26 cellular contexts compared by ENCODE assay signal in the genomic region with DNA sequence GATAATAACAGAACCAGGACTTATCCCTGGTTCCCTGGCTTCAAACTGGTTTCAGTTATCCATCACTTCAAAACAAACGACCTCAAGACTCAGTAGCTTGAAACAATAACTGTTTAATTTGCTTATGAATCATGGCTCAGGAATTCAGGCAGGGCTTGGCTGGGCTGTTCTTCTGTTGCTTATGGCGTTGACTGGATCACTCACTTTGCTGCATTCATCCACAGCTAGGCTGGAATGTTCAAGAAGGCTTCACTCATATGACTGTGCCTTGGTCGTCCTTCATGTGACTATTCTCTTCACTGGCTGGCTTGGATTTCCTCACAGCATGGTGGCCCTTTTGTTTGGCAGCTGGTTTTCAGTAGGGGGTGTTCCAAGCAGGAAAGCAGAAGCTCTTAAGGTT. TPM values are rescaled to one million over a fixed set of nuclear protein-coding genes. Genes with fewer than 3 reads are reported as not detected.
DNase-seq lines count a peak whose midpoint lies in the region; ATAC-seq and TF ChIP-seq lines count a peak whose summit lies in the region.
"Had no signal": no experiment of that assay in that cellular context is flagged by ENCODE, and none has a peak within 500 bp of the region (broad histone marks: within the 10 kb centered on the region; RNA-seq: fewer than 3 reads in every experiment).

No MANE protein-coding gene starts in this region.

- peaks cover 0 to 12% of the 10 kb centered on the region in 2 experiments; a peak in 1 of 3 replicates for H3K36me3 ChIP-seq in HEK293 (ENCODE audit: control insufficient read depth in 2 of 2, insufficient read depth in 1 of 2, low read length in 2 of 2)
- H3K36me3 ChIP-seq: esophagus squamous epithelium, HAP-1 had no signal

- DNase-seq in COLO829 (ENCODE audit: low spot score), result peak; percentile 77
- peak; percentile 21 for DNase-seq in SK-MEL-5 (ENCODE audit: low read depth, low spot score)
- DNase-seq in fibroblast of mammary gland (ENCODE audit: low read depth), result peak; percentile 12
- no peak for DNase-seq in NCI-H1105 treated with DMSO at 0.1 percent for 48 hours (lab: John Stamatoyannopoulos, UW)
- DNase-seq in GM20000 (ENCODE audit: low spot score), result no peak
- DNase-seq in cerebellum (ENCODE audit: low spot score), result no peak
- DNase-seq: activated CD8-positive, alpha-beta T cell treated with anti-CD3 and anti-CD28 coated beads, Interleukin-2, amount 10 ng/mL, durations not matched to agents 7 days and 5 days; activated naive CD4-positive, alpha-beta T cell; activated T-cell treated with anti-CD3 and anti-CD28 coated beads, Interleukin-2, amount 50 U/mL, for 1 hour; amniotic stem cell; CD4-positive, alpha-beta memory T cell; central memory CD4-positive, alpha-beta T cell; DMS79; esophagus squamous epithelium; Karpas-422; NCI-H2107; NCI-H526; nephron progenitor cell; testis had no signal

- H3K4me3 ChIP-seq in HEK293 (ENCODE audit: low read depth, low read length) (no peak overlapping the region), fibroblast of mammary gland (ENCODE audit: control insufficient read depth, low read depth, low read length) (no peak overlapping the region)
- H3K4me3 ChIP-seq: esophagus squamous epithelium, HAP-1, SJSA1, testis had no signal

- no peaks in the 10 kb centered on the region for H3K9me3 ChIP-seq in HEK293 (ENCODE audit: control insufficient read depth, insufficient read depth, low read depth, low read length)
- H3K9me3 ChIP-seq: esophagus squamous epithelium, HAP-1, testis had no signal

- CTCF ChIA-PET in HEK293 (lab: Yijun Ruan, JAX), result interaction anchor here (1.0 kb wide), 1 partner anchor 201 kb away, joined by 4 read pairs; no protein-coding TSS in a partner anchor

- no peak for ATAC-seq in HG02798 (IDR thresholded peaks at IDR 0.05; ENCODE audit: poor library complexity, unreplicated experiment)
- ATAC-seq: activated CD4-positive, CD25-positive, alpha-beta regulatory T cell treated with anti-CD3 and anti-CD28 coated beads, Interleukin-2, amount 50 U/mL, for 24 hours; activated CD8-positive, alpha-beta T cell treated with anti-CD3 and anti-CD28 coated beads, Interleukin-2, amount 10 ng/mL, durations not matched to agents 7 days and 5 days; left lobe of liver; stimulated activated memory B cell treated with anti-CD40 and anti-IgM and Interleukin-4, amounts not matched to agents 10 μg/mL and 1 μg/mL and 100 μg/mL, for 72 hours had no signal

- peaks cover 8% of the 10 kb centered on the region for H3K4me1 ChIP-seq in HEK293 (ENCODE audit: control insufficient read depth, insufficient read depth, low read length)
- H3K4me1 ChIP-seq: testis had no signal

- no peak overlapping the region for H3K27ac ChIP-seq in HEK293 (ENCODE audit: extremely low read depth, low read depth, low read length)
- H3K27ac ChIP-seq: esophagus squamous epithelium, SJSA1, testis had no signal

- TF ChIP-seq CTCF in HEK293 (tag by site-specific recombination; IDR thresholded peaks at IDR 0.05) (no peak), fibroblast of mammary gland (conservative IDR thresholded peaks at IDR 0.05; ENCODE audit: control insufficient read depth, insufficient read depth, low read depth, low read length) (no peak), GM20000 (IDR thresholded peaks at IDR 0.05; ENCODE audit: extremely low read depth, missing control alignments) (no peak)

- in situ Hi-C loops in SK-MEL-5 (cut with HindIII; ENCODE audit: low pct_unique_long_range_greater_than_20kb, low sequenced_read_pairs), result no loop called here

- POLR2A ChIA-PET in HEK293 (lab: Yijun Ruan, JAX), result no interaction called here

TF ChIP-seq in HEK293, 187 proteins besides CTCF, POLR2A, EP300 and RAD21:
- TF ChIP-seq ZNF704 (tag by site-specific recombination; IDR thresholded peaks at IDR 0.05), result no peak
- peak; percentile 44 for TF ChIP-seq SETDB1 (IDR thresholded peaks at IDR 0.05; ENCODE audit: insufficient read length, low read length)
- peak; percentile 64; the same call in 1 of the 2 replicates for TF ChIP-seq TRIM28 (IDR thresholded peaks at IDR 0.05; ENCODE audit: borderline replicate concordance, low read length)
TF ChIP-seq in HEK293: peak in this region for 2.

RNA-seq across cellular contexts. Expression of gene NOS1AP, which starts 5.1 kb away (rescaled TPM):
- 0.29 and 0.85 TPM in 2 replicates for total RNA-seq in SK-MEL-5 (2014; rRNA removed; shearing (Covaris generic))
- 2.6 and 4.2 TPM in 2 replicates for polyA plus RNA-seq in SK-MEL-5 (2015; cell fraction: cytosol; rRNA removed)
- polyA plus RNA-seq in SK-MEL-5 (2015; cell fraction: nucleus; rRNA removed), result 1.0 and 5.2 TPM in 2 replicates
- total RNA-seq in cerebellum, result 5.5 TPM
- total RNA-seq: activated CD8-positive, alpha-beta T cell treated with anti-CD3 and anti-CD28 coated beads, Interleukin-2, amount 10 ng/mL, durations not matched to agents 7 days and 5 days; CD4-positive, alpha-beta memory T cell; SJSA1 had no signal
- polyA plus RNA-seq: CD4-positive, alpha-beta memory T cell had no signal

RNA-seq across cellular contexts. Expression of gene OLFML2B, which starts 50.9 kb away (rescaled TPM):
- total RNA-seq in SK-MEL-5 (2014; rRNA removed; shearing (Covaris generic)), result 0.16 and 1.1 TPM in 2 replicates
- polyA plus RNA-seq in SK-MEL-5 (2015; cell fraction: cytosol; rRNA removed), result 0.83 and 1.5 TPM in 2 replicates
- polyA plus RNA-seq in SK-MEL-5 (2015; cell fraction: nucleus; rRNA removed), result 0.22 and 0.54 TPM in 2 replicates
- total RNA-seq in cerebellum, result 3.9 TPM
- total RNA-seq: activated CD8-positive, alpha-beta T cell treated with anti-CD3 and anti-CD28 coated beads, Interleukin-2, amount 10 ng/mL, durations not matched to agents 7 days and 5 days had no signal
- polyA plus RNA-seq: CD4-positive, alpha-beta memory T cell had no signal

Comparison
In these comparisons a context has a peak if more than half of its experiments do, and no peak if none do; other contexts are left out.
1. DNase-seq: peak in COLO829 (single experiment), SK-MEL-5 (single experiment) and fibroblast of mammary gland (single experiment); none in NCI-H1105 treated with DMSO at 0.1 percent for 48 hours (single experiment), GM20000 (single experiment) and cerebellum (single experiment).